Comparison of ENCODE assay signal across 8 cellular contexts in the genomic region with DNA sequence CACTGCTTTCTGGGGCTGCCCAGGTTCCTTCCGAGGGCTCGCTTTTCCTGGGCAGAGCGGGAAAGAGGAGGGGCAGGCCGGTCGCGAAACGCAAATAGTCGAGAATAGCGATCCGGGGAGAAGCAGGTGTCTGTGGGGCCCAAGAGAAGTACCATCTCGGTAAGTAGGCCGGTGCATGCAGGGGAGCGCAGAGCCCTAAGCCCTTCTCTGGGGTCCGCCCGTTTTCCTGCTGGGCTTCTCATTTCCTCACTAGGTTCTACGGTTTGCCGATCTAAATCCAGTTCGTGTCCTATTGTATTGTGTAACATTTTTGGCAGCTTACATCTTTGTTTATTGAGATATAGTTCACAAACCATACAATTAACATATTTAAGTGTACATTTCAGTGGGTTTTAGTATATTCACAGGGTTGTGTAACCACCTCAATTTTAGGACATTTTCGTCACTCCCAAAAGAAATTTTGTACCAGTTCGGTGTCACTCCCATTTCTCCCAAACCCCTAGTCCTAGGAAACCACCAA. TPM values are rescaled to one million over a fixed set of nuclear protein-coding genes. Genes with fewer than 3 reads are reported as not detected.
A peak's percentile ranks its signal among the peaks of the same experiment; 100 is the strongest.
DNase-seq lines count a peak whose midpoint lies in the region; ATAC-seq, FAIRE-seq and TF ChIP-seq lines count a peak whose summit lies in the region.

No MANE protein-coding gene starts in this region.

- H3K36me3 Mint-ChIP-seq in stimulated activated effector memory CD8-positive, alpha-beta T cell treated with anti-CD3 and anti-CD28 coated beads, Interleukin-12 subunit alpha, Interleukin-12 subunit beta, amount 100 ng/mL, for 72 hours = peaks cover 66% of the 10 kb centered on the region

- H3K36me3 ChIP-seq in K562 (ENCODE audit: control insufficient read depth, insufficient read depth, low read length) = no peaks in the 10 kb centered on the region

- DNase-seq in activated gamma-delta T cell treated with Interleukin-2 at 50 U/mL for 16 hours (peak; percentile 42), activated gamma-delta T cell (lab: John Stamatoyannopoulos, UW) (no peak), NCI-H524 treated with DMSO at 0.1 percent for 48 hours (lab: John Stamatoyannopoulos, UW) (peak; percentile 46), K562 (ENCODE audit: extremely low read depth in 1 of 4, low spot score in 3 of 4) (peak in 1 of 4 experiments; percentile 20), iris pigment epithelial cell (ENCODE audit: low read depth) (peak; percentile 34), H54 (ENCODE audit: insufficient read length, low spot score) (no peak)
- no peak for DNase-seq in stimulated activated effector memory CD8-positive, alpha-beta T cell treated with anti-CD3 and anti-CD28 coated beads, Interleukin-12 subunit alpha, Interleukin-12 subunit beta, amount 100 ng/mL, for 72 hours (ENCODE audit: low spot score in 2 of 2)

- H3K4me1 Mint-ChIP-seq in stimulated activated effector memory CD8-positive, alpha-beta T cell treated with anti-CD3 and anti-CD28 coated beads, Interleukin-12 subunit alpha, Interleukin-12 subunit beta, amount 100 ng/mL, for 72 hours = peaks cover 60% of the 10 kb centered on the region

- ATAC-seq in K562 (peak; percentile 4), HG02938 (IDR thresholded peaks at IDR 0.05; ENCODE audit: unreplicated experiment) (no peak)
- peak; percentile 22 for ATAC-seq in stimulated activated effector memory CD8-positive, alpha-beta T cell treated with anti-CD3 and anti-CD28 coated beads, Interleukin-12 subunit alpha, Interleukin-12 subunit beta, amount 100 ng/mL, for 72 hours

- peak overlapping the region; percentile 77 for H3K27ac ChIP-seq in K562 (ENCODE audit: extremely low read depth, low read depth, low read length)

- no peak for TF ChIP-seq CTCF in K562 (IDR thresholded peaks at IDR 0.05 in 2 of 3, conservative IDR thresholded peaks at IDR 0.05 in 1 of 3; ENCODE audit: insufficient read depth in 2 of 3, low read depth in 1 of 3, low read length in 3 of 3)

- CTCF ChIA-PET in K562 (lab: Yijun Ruan, JAX; ENCODE audit: low intra/inter-chr PET ratio) = no interaction called here

- TF ChIP-seq EP300 in K562 (IDR thresholded peaks at IDR 0.05; ENCODE audit: low read length) = no peak

- peak overlapping the region; percentile 82 for H3K4me2 ChIP-seq in K562 (ENCODE audit: insufficient read depth, low read length)

- H3K79me2 ChIP-seq in K562 (ENCODE audit: control insufficient read depth, insufficient read depth, low read length) = no peaks in the 10 kb centered on the region

- FAIRE-seq in K562 (lab: Jason Lieb, UNC) (no peak), H54 (lab: Jason Lieb, UNC) (no peak)

- H3K4me3 Mint-ChIP-seq in stimulated activated effector memory CD8-positive, alpha-beta T cell treated with anti-CD3 and anti-CD28 coated beads, Interleukin-12 subunit alpha, Interleukin-12 subunit beta, amount 100 ng/mL, for 72 hours = peak overlapping the region; percentile 98

- H3K27me3 ChIP-seq in K562 (ENCODE audit: control insufficient read depth in 2 of 2, insufficient read depth in 2 of 2, low read length in 2 of 2) = no peaks in the 10 kb centered on the region

- H2AFZ ChIP-seq in K562 (ENCODE audit: low read depth, low read length) = peak overlapping the region; percentile 75

- H3K4me1 ChIP-seq in K562 (replicated peaks in 1 of 2; ENCODE audit: control insufficient read depth in 2 of 2, insufficient read depth in 2 of 2, low read length in 2 of 2) = peaks cover 20 to 29% of the 10 kb centered on the region in 2 experiments

- peak overlapping the region; percentile 70 to 88 for H3K9ac ChIP-seq in K562 (ENCODE audit: insufficient read depth in 1 of 2, low read depth in 2 of 2, low read length in 2 of 2)

- POLR2A ChIA-PET in K562 (lab: Yijun Ruan, JAX) = interaction anchor here (0.7 to 10.1 kb wide), 12 partner anchors 7 to 361 kb away, joined by 3 to 136 read pairs (median 4); a partner anchor contains a TSS

- no peak for TF ChIP-seq RAD21 in K562 (CRISPR knock-in tag; conservative IDR thresholded peaks at IDR 0.05 in 1 of 2, IDR thresholded peaks at IDR 0.05 in 1 of 2)

- H3K4me3 ChIP-seq in K562 = peak overlapping the region; percentile 52

- H3K9me3 ChIP-seq in K562 (replicated peaks; ENCODE audit: control insufficient read depth, insufficient read depth, low read depth, low read length) = no peaks in the 10 kb centered on the region

- in situ Hi-C loops in K562 (cut with MboI) = no loop called here

- WGBS in K562 (ENCODE audit: insufficient coverage, low coverage, missing lambda C conversion rate) = 7% methylated on average over 20 of the region's 20 CpGs

- intact Hi-C loops in K562 (cut with micrococcal nuclease) = loop anchor here (2.0 kb wide), 1 partner anchor 19 kb away; a partner anchor contains a TSS

- TF ChIP-seq POLR2A in K562 (conservative IDR thresholded peaks at IDR 0.05) (no peak), H54 (IDR thresholded peaks at IDR 0.05; ENCODE audit: low read depth, low read length) (no peak)

- TSS peak; percentile 45 for BruUV-seq in K562 (replicated peaks; lab: Mats Ljungman, UMichigan)

- no peaks in the 10 kb centered on the region for H3K9me3 Mint-ChIP-seq in stimulated activated effector memory CD8-positive, alpha-beta T cell treated with anti-CD3 and anti-CD28 coated beads, Interleukin-12 subunit alpha, Interleukin-12 subunit beta, amount 100 ng/mL, for 72 hours

- H3K9me1 ChIP-seq in K562 (ENCODE audit: control insufficient read depth, insufficient read depth, low read length) = no peaks in the 10 kb centered on the region

- H3K27ac Mint-ChIP-seq in stimulated activated effector memory CD8-positive, alpha-beta T cell treated with anti-CD3 and anti-CD28 coated beads, Interleukin-12 subunit alpha, Interleukin-12 subunit beta, amount 100 ng/mL, for 72 hours = peak overlapping the region; percentile 96

- H4K20me1 ChIP-seq in K562 (replicated peaks; ENCODE audit: control insufficient read depth, insufficient read depth, low read length) = no peaks in the 10 kb centered on the region

RNA-seq across cellular contexts. Expression of a gene that starts 6.9 kb away (rescaled TPM):
- total RNA-seq in K562 (2011; cell fraction: chromatin; rRNA removed; ENCODE audit: low replicate concordance) = 0.93 and 2.2 TPM in 2 replicates
- 1.0 and 1.1 TPM in 2 replicates for total RNA-seq in K562 (2011; cell fraction: nucleolus; rRNA removed)
- 1.0 and 1.8 TPM in 2 replicates for total RNA-seq in K562 (2011; cell fraction: nucleoplasm; rRNA removed)
- 1.5 and 1.8 TPM in 2 replicates for total RNA-seq in K562 (2014; rRNA removed)
- 2.2 and 2.6 TPM in 2 replicates for total RNA-seq in K562 (2014; rRNA removed; fragmentation: Illumina TruSeq; extraction: Trizol)
- 4.0 and 4.3 TPM in 2 replicates for total RNA-seq in K562 (2015; rRNA removed; fragmentation: Illumina TruSeq; extraction: Trizol)
- total RNA-seq in K562 (2021) = 3.2 and 4.1 TPM in 2 replicates
- 3.3 and 4.1 TPM in 2 replicates for polyA plus RNA-seq in K562 (2011; rRNA removed)
- polyA plus RNA-seq in K562 (2011; cell fraction: cytosol; rRNA removed) = 1.2 and 2.3 TPM in 2 replicates
- polyA plus RNA-seq in K562 (2011; cell fraction: nucleus; rRNA removed) = 1.7 and 2.2 TPM in 2 replicates
- 4.2 and 5.9 TPM in 2 replicates for polyA plus RNA-seq in K562 (2012)
- polyA plus RNA-seq in K562 (2014; fragmentation: Illumina TruSeq; extraction: Trizol) = 2.6 and 3.8 TPM in 2 replicates
- polyA plus RNA-seq in K562 (2014; fragmentation: Nextera tagmentation; extraction: Ambion mirVana) = 1 to 10 TPM; 1.0 to 1.6 TPM
- polyA plus RNA-seq in K562 (2014; rRNA removed) = 2.0 and 2.3 TPM in 2 replicates
- 3.5 and 4.3 TPM in 2 replicates for polyA minus RNA-seq in K562 (2011; rRNA and poly(A)+ RNA removed)
- polyA minus RNA-seq in K562 (2011; cell fraction: cytosol; rRNA and poly(A)+ RNA removed) = 0.95 and 1.7 TPM in 2 replicates
- 0.67 and 1.9 TPM in 2 replicates for polyA minus RNA-seq in K562 (2011; cell fraction: nucleus; rRNA and poly(A)+ RNA removed)

RNA-seq across cellular contexts. Expression of a gene that starts 18.1 kb away (rescaled TPM):
- 410 and 624 TPM in 2 replicates for total RNA-seq in K562 (2011; cell fraction: chromatin; rRNA removed; ENCODE audit: low replicate concordance)
- total RNA-seq in K562 (2011; cell fraction: nucleolus; rRNA removed) = 454 and 493 TPM in 2 replicates
- 734 and 781 TPM in 2 replicates for total RNA-seq in K562 (2011; cell fraction: nucleoplasm; rRNA removed)
- total RNA-seq in K562 (2014; rRNA removed) (508 and 518 TPM in 2 replicates), K562 (2014; rRNA removed; fragmentation: Illumina TruSeq; extraction: Trizol) (872 and 963 TPM in 2 replicates), K562 (2015; rRNA removed; fragmentation: Illumina TruSeq; extraction: Trizol) (938 and 983 TPM in 2 replicates), K562 (2021) (460 and 518 TPM in 2 replicates)
- polyA plus RNA-seq in K562 (2011; rRNA removed) (1,201 and 1,654 TPM in 2 replicates), K562 (2014; fragmentation: Illumina TruSeq; extraction: Trizol) (1,667 and 1,763 TPM in 2 replicates), K562 (2014; fragmentation: Nextera tagmentation; extraction: Ambion mirVana) (1,000 to 10,000 TPM; 2,823 to 3,138 TPM), K562 (2014; rRNA removed) (981 and 1,032 TPM in 2 replicates)
- 1,148 and 3,009 TPM in 2 replicates for polyA plus RNA-seq in K562 (2011; cell fraction: cytosol; rRNA removed)
- 172 and 337 TPM in 2 replicates for polyA plus RNA-seq in K562 (2011; cell fraction: nucleus; rRNA removed)
- 946 and 1,158 TPM in 2 replicates for polyA plus RNA-seq in K562 (2012)
- 659 and 661 TPM in 2 replicates for polyA minus RNA-seq in K562 (2011; rRNA and poly(A)+ RNA removed)
- 257 and 286 TPM in 2 replicates for polyA minus RNA-seq in K562 (2011; cell fraction: cytosol; rRNA and poly(A)+ RNA removed)
- 69.7 and 112 TPM in 2 replicates for polyA minus RNA-seq in K562 (2011; cell fraction: nucleus; rRNA and poly(A)+ RNA removed)

RNA-seq across cellular contexts. Expression of a gene that starts 18.3 kb away (rescaled TPM):
- 4.1 and 4.5 TPM in 2 replicates for total RNA-seq in K562 (2011; cell fraction: chromatin; rRNA removed; ENCODE audit: low replicate concordance)
- total RNA-seq in K562 (2011; cell fraction: nucleolus; rRNA removed) = 2.2 and 2.5 TPM in 2 replicates
- total RNA-seq in K562 (2011; cell fraction: nucleoplasm; rRNA removed) = 2.1 and 3.6 TPM in 2 replicates
- total RNA-seq in K562 (2014; rRNA removed) = 0.20 and 1.1 TPM in 2 replicates
- 0.41 and 0.69 TPM in 2 replicates for total RNA-seq in K562 (2014; rRNA removed; fragmentation: Illumina TruSeq; extraction: Trizol)
- 0.98 and 1.2 TPM in 2 replicates for total RNA-seq in K562 (2015; rRNA removed; fragmentation: Illumina TruSeq; extraction: Trizol)
- total RNA-seq in K562 (2021) = 0.60 and 0.86 TPM in 2 replicates
- polyA plus RNA-seq in K562 (2011; rRNA removed) = 0.68 and 1.7 TPM in 2 replicates
- polyA plus RNA-seq in K562 (2011; cell fraction: cytosol; rRNA removed) = 0.30 and 1.1 TPM in 2 replicates
- polyA plus RNA-seq in K562 (2011; cell fraction: nucleus; rRNA removed) = 7.3 and 7.5 TPM in 2 replicates
- 0.92 and 3.6 TPM in 2 replicates for polyA plus RNA-seq in K562 (2012)
- 0.91 and 1.2 TPM in 2 replicates for polyA plus RNA-seq in K562 (2014; fragmentation: Illumina TruSeq; extraction: Trizol)
- polyA plus RNA-seq in K562 (2014; fragmentation: Nextera tagmentation; extraction: Ambion mirVana) = under 1 TPM; 0.77 to 0.89 TPM
- 0.42 and 0.55 TPM in 2 replicates for polyA plus RNA-seq in K562 (2014; rRNA removed)
- 0.14 and 1.5 TPM in 2 replicates for polyA minus RNA-seq in K562 (2011; rRNA and poly(A)+ RNA removed)
- polyA minus RNA-seq in K562 (2011; cell fraction: cytosol; rRNA and poly(A)+ RNA removed) = not detected in 2 replicates
- 1.1 and 2.1 TPM in 2 replicates for polyA minus RNA-seq in K562 (2011; cell fraction: nucleus; rRNA and poly(A)+ RNA removed)

Comparison
In these comparisons a context has a peak if more than half of its experiments do, and no peak if none do; other contexts are left out.
1. DNase-seq: peak in activated gamma-delta T cell treated with Interleukin-2 at 50 U/mL for 16 hours (single experiment), NCI-H524 treated with DMSO at 0.1 percent for 48 hours (single experiment) and iris pigment epithelial cell (single experiment); none in activated gamma-delta T cell (single experiment), stimulated activated effector memory CD8-positive, alpha-beta T cell treated with anti-CD3 and anti-CD28 coated beads, Interleukin-12 subunit alpha, Interleukin-12 subunit beta, amount 100 ng/mL, for 72 hours (0 of 2) and H54 (single experiment).